In the genomic region with DNA sequence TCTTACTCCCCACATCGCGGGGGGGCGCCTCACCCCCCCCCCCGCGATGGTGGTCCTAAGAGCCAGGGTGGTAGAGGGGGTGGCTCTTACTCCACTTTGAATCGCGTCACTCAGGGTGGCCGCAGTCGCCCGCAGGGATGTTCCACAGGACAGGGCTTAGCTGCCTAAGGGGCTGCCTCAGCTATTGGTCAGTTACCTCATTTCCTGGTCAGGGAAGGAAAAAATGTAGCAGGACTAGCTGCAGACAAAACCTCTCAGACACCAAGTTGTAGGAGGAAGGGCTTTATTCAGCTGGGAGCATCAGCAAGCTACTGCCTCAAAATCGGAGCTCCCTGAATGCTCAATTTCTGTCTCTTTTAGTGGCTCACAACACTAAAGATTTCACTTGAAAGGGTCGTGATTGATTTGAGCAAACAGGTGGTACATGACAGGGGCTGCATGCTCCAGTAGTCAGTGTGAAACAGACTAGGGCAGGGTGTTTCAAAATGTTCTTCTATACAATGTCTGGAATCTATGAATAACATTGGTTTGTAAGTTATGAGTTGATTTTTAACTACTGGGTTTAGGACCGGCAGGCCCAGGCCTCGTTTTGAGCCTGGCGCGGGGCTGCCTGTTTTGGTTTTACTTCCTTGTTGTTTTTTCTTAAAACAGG, we compare ENCODE assay signal across 1 cellular context.
TF ChIP-seq lines count a peak whose summit lies in the region.

No MANE protein-coding gene starts in this region.

TF ChIP-seq in endothelial cell of umbilical vein, 7 proteins besides CTCF, POLR2A, EP300 and RAD21:
- no peak for TF ChIP-seq FOS (IDR thresholded peaks at IDR 0.05; ENCODE audit: borderline replicate concordance, insufficient read depth, low read length)
- TF ChIP-seq POLR2AphosphoS5 (IDR thresholded peaks at IDR 0.05; ENCODE audit: insufficient read depth, low read depth, low read length) = no peak
- no peak for TF ChIP-seq MYC (IDR thresholded peaks at IDR 0.05; ENCODE audit: low read depth, low read length)
- no peak for TF ChIP-seq EZH2 (IDR thresholded peaks at IDR 0.05; ENCODE audit: borderline replicate concordance, low read depth, low read length, severe bottlenecking)
- TF ChIP-seq JUN (IDR thresholded peaks at IDR 0.05; ENCODE audit: borderline replicate concordance, insufficient read depth, insufficient read length, low read depth) = no peak
- no peak for TF ChIP-seq MAX (IDR thresholded peaks at IDR 0.05; ENCODE audit: insufficient read depth, insufficient read length)
- TF ChIP-seq GATA2 (IDR thresholded peaks at IDR 0.05; ENCODE audit: insufficient read depth, insufficient read length, low read depth, low read length) = no peak
